In genomic region chr17:16313159-16314090, GRCh38 we compare ENCODE assay signal across 1 cellular context.
TF ChIP-seq lines count a peak whose summit lies in the region.

No MANE protein-coding gene starts in this region.

TF ChIP-seq in HEK293, 187 proteins besides CTCF, POLR2A, EP300 and RAD21 (continued from another document):
- TF ChIP-seq ZFHX2 (tag by site-specific recombination; conservative IDR thresholded peaks at IDR 0.05) = peak; percentile 46
